Comparison of ENCODE assay signal across 26 cellular contexts in genomic region chr2:236691799-236692167, GRCh38.
DNase-seq lines count a peak whose midpoint lies in the region; FAIRE-seq and TF ChIP-seq lines count a peak whose summit lies in the region.
"Had no signal": no experiment of that assay in that cellular context is flagged by ENCODE, and none has a peak within 500 bp of the region (broad histone marks: within the 10 kb centered on the region; RNA-seq: fewer than 3 reads in every experiment).

No MANE protein-coding gene starts in this region.

- H3K9me3 ChIP-seq in neuronal stem cell (replicated peaks in 1 of 2; ENCODE audit: control insufficient read depth in 2 of 2, insufficient read depth in 1 of 2, low read depth in 1 of 2, low read length in 2 of 2) (no peaks in the 10 kb centered on the region), PC-9 (ENCODE audit: insufficient read depth, low read depth) (no peaks in the 10 kb centered on the region)
- H3K9me3 ChIP-seq: pancreas had no signal

- no peaks in the 10 kb centered on the region for H3F3A ChIP-seq in PC-9 (ENCODE audit: insufficient read depth, low read depth)

- POLR2A ChIA-PET in PC-9 (lab: Charles Lee; ENCODE audit: unreplicated experiment) = interaction anchor here (0.6 kb wide), 1 partner anchor 20 kb away, joined by 4 read pairs; no protein-coding TSS in a partner anchor

- peak overlapping the region; percentile 18 for H3K23ac ChIP-seq in neuronal stem cell (ENCODE audit: low read depth, low read length, poor library complexity)

- H2AK5ac ChIP-seq in neuronal stem cell (ENCODE audit: low read depth, low read length) = no peak overlapping the region

- intact Hi-C loops in PC-9 (cut with micrococcal nuclease; ENCODE audit: unreplicated experiment) = no loop called here

- no peaks in the 10 kb centered on the region for H3K79me2 ChIP-seq in PC-9 (ENCODE audit: low read depth)

- peak; percentile 23 for DNase-seq in GM12865 (ENCODE audit: low read depth)
- peak; percentile 96 for DNase-seq in HPDE6-E6E7 (ENCODE audit: extremely low spot score)
- DNase-seq in bronchial epithelial cell (ENCODE audit: low read depth) = peak; percentile 89
- DNase-seq in neuronal stem cell (ENCODE audit: low spot score) = no peak
- no peak for DNase-seq in GDM1 (lab: John Stamatoyannopoulos, UW)
- DNase-seq in PC-9 = no peak
- DNase-seq in NK-92 (lab: John Stamatoyannopoulos, UW; ENCODE audit: unreplicated experiment) = no peak
- no peak for DNase-seq in 8988T
- DNase-seq: activated B cell treated with CpG ODN at 0.5 μM for 24 hours; activated CD4-positive, alpha-beta memory T cell treated with anti-CD3 and anti-CD28 coated beads, Interleukin-2, amount 10 ng/mL, durations not matched to agents 7 days and 5 days; activated naive CD4-positive, alpha-beta T cell; activated T-cell treated with anti-CD3 and anti-CD28 coated beads for 4 hours; AML-193; amniotic stem cell; central memory CD4-positive, alpha-beta T cell; Karpas-422; kidney glomerular epithelial cell; natural killer cell; NCI-H1105 treated with DMSO at 0.1 percent for 48 hours; NCI-H524 treated with DMSO at 0.1 percent for 48 hours; right cardiac atrium; SIG-M5; stimulated activated CD8-positive, alpha-beta memory T cell treated with anti-CD3 and anti-CD28 coated beads, Interleukin-4, amount 100 ng/mL, for 48 hours had no signal

- H3K27me3 ChIP-seq in bronchial epithelial cell (ENCODE audit: control insufficient read depth, insufficient read depth, low read length) (no peaks in the 10 kb centered on the region), neuronal stem cell (ENCODE audit: control insufficient read depth in 3 of 3, insufficient read depth in 3 of 3, low read depth in 1 of 3, low read length in 3 of 3) (no peaks in the 10 kb centered on the region), PC-9 (ENCODE audit: insufficient read depth, low read depth) (peaks cover 43% of the 10 kb centered on the region)
- H3K27me3 ChIP-seq: pancreas had no signal

- no peak overlapping the region for H4K91ac ChIP-seq in neuronal stem cell (ENCODE audit: low read depth, low read length, poor library complexity)

- no TSS peak for BruUV-seq in PC-9 (replicated peaks; lab: Mats Ljungman, UMichigan)

- H3K79me1 ChIP-seq in neuronal stem cell (ENCODE audit: low read depth, low read length) = no peaks in the 10 kb centered on the region

- no peak overlapping the region for H4K8ac ChIP-seq in neuronal stem cell (ENCODE audit: low read depth, low read length)

- H3K9me2 ChIP-seq in PC-9 (ENCODE audit: insufficient read depth) = no peaks in the 10 kb centered on the region

- no CpG with 5 or more reads among the region's 6 CpGs for WGBS in neuronal stem cell (ENCODE audit: extremely low coverage in 2 of 2, insufficient read length in 2 of 2, insufficient replicate concordance in 1 of 2), 2 donors

- H3K36me3 ChIP-seq in bronchial epithelial cell (ENCODE audit: control insufficient read depth, insufficient read depth, low read length) (no peaks in the 10 kb centered on the region), neuronal stem cell (replicated peaks in 1 of 2; ENCODE audit: control insufficient read depth in 2 of 2, insufficient read depth in 2 of 2, low read length in 2 of 2) (no peaks in the 10 kb centered on the region), PC-9 (ENCODE audit: low read depth) (no peaks in the 10 kb centered on the region)
- H3K36me3 ChIP-seq: pancreas had no signal

- H3K27ac ChIP-seq in neuronal stem cell (replicated peaks; ENCODE audit: low read length) (no peak overlapping the region), PC-9 (no peak overlapping the region)
- H3K27ac ChIP-seq: pancreas had no signal

- H3K4me3 ChIP-seq in GM12865 (ENCODE audit: low read depth, low read length) (no peak overlapping the region), bronchial epithelial cell (ENCODE audit: low read depth, low read length) (no peak overlapping the region), neuronal stem cell (ENCODE audit: low read length in 2 of 2) (no peak overlapping the region), PC-9 (no peak overlapping the region)
- H3K4me3 ChIP-seq: GM23338, pancreas had no signal

- H3K14ac ChIP-seq in neuronal stem cell (ENCODE audit: low read length) = peak overlapping the region; percentile 76

- H3K4me2 ChIP-seq in neuronal stem cell (ENCODE audit: insufficient read depth, low read length, poor library complexity, severe bottlenecking) = no peak overlapping the region
- H3K4me2 ChIP-seq in PC-9 = no peak overlapping the region
- H3K4me2 ChIP-seq: GM23338 had no signal

- H3K4me1 ChIP-seq in neuronal stem cell (ENCODE audit: control insufficient read depth in 2 of 2, insufficient read depth in 1 of 2, low read depth in 1 of 2, low read length in 2 of 2) = peaks cover 28 to 36% of the 10 kb centered on the region in 2 donors
- H3K4me1 ChIP-seq in PC-9 (replicated peaks; ENCODE audit: insufficient read depth) = no peaks in the 10 kb centered on the region
- H3K4me1 ChIP-seq: pancreas had no signal

- no peak overlapping the region for H3K18ac ChIP-seq in neuronal stem cell (ENCODE audit: low read length)

- FAIRE-seq in bronchial epithelial cell (lab: Jason Lieb, UNC) = no peak
- FAIRE-seq: D721Med, pancreas had no signal

- CTCF ChIA-PET in PC-9 (lab: Charles Lee) = no interaction called here

- no peak overlapping the region for H3K9ac ChIP-seq in neuronal stem cell (ENCODE audit: low read depth, low read length, poor library complexity)

- no peak overlapping the region for H2BK12ac ChIP-seq in neuronal stem cell (ENCODE audit: low read length)

- no peak overlapping the region for H3K4ac ChIP-seq in neuronal stem cell (ENCODE audit: low read length)

- peak overlapping the region; percentile 51 for H2BK120ac ChIP-seq in neuronal stem cell (ENCODE audit: low read depth, low read length)

- H2BK15ac ChIP-seq in neuronal stem cell (ENCODE audit: low read length) = peak overlapping the region; percentile 24

- H2AFZ ChIP-seq in neuronal stem cell (ENCODE audit: low read length) (no peak overlapping the region), PC-9 (no peak overlapping the region)
- H2AFZ ChIP-seq: GM23338 had no signal

- no peak overlapping the region for H2BK5ac ChIP-seq in neuronal stem cell (ENCODE audit: low read length)

- H4K20me1 ChIP-seq in PC-9 (ENCODE audit: insufficient read depth) = no peaks in the 10 kb centered on the region

- TF ChIP-seq CTCF in GM12865 (IDR thresholded peaks at IDR 0.05; ENCODE audit: insufficient read depth, low read depth, low read length, missing control alignments) = no peak
- peak; percentile 4 for TF ChIP-seq CTCF in bronchial epithelial cell (IDR thresholded peaks at IDR 0.05; ENCODE audit: insufficient read depth, low read length, severe bottlenecking)
- TF ChIP-seq CTCF in PC-9 (conservative IDR thresholded peaks at IDR 0.05) = no peak

Comparison
In these comparisons a context has a peak if more than half of its experiments do, and no peak if none do; other contexts are left out.
1. DNase-seq: peak in GM12865 (single experiment), HPDE6-E6E7 (single experiment) and bronchial epithelial cell (single experiment); none in neuronal stem cell (single experiment), GDM1 (single experiment), PC-9 (0 of 2), NK-92 (single experiment) and 8988T (single experiment).